ENCODE assay signal across 17 cellular contexts in the genomic region with DNA sequence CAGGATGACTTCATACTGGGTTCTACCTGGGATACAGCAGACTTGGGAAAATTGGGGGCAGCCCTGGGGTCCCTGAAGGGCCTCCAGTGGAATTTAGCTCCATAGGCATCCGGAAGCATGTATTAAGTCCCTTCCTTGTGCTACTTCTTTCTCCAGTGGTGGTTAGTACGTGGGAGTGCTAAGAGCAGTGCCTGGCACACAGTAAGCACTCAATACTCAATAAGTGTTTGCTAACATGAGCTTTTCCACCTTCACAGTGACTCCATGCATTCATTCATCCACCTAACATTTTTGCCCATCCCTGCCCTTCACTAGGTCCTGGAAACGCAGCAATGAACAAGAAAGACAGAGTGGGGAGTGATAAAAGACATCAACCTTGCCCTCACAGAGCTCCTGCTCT.
"Had no signal": no experiment of that assay in that cellular context is flagged by ENCODE, and none has a peak within 500 bp of the region (broad histone marks: within the 10 kb centered on the region; RNA-seq: fewer than 3 reads in every experiment).

No MANE protein-coding gene starts in this region.

- H3K36me3 Mint-ChIP-seq: immature natural killer cell; naive thymus-derived CD4-positive, alpha-beta T cell; type B pancreatic cell had no signal

- H3K9me3 ChIP-seq: ovary, sigmoid colon, suprapubic skin, thyroid gland, vagina had no signal

- H3K4me3 ChIP-seq: coronary artery, dorsolateral prefrontal cortex, left ventricle myocardium inferior, ovary, right atrium auricular region, sigmoid colon, skin epidermis, suprapubic skin, thyroid gland, vagina had no signal

- H3K9me3 Mint-ChIP-seq: immature natural killer cell had no signal

- H3K36me3 ChIP-seq: left ventricle myocardium inferior, ovary, right atrium auricular region, sigmoid colon, suprapubic skin, thyroid gland, vagina had no signal

- H3K27ac ChIP-seq: coronary artery, left ventricle myocardium inferior, ovary, skin epidermis, suprapubic skin, thyroid gland, vagina had no signal

- H3K4me3 Mint-ChIP-seq: immature natural killer cell; naive thymus-derived CD4-positive, alpha-beta T cell; nephron progenitor cell; type B pancreatic cell had no signal

- ATAC-seq: naive thymus-derived CD4-positive, alpha-beta T cell; stimulated activated naive CD8-positive, alpha-beta T cell treated with anti-CD3 and anti-CD28 coated beads, Interleukin-15, Interleukin-2, amounts not matched to agents 100 U/mL and 50 U/mL, for 24 hours had no signal

- H3K4me1 ChIP-seq: suprapubic skin, thyroid gland, vagina had no signal

- DNase-seq: dorsolateral prefrontal cortex; effector CD8-positive, alpha-beta T cell; immature natural killer cell; left ventricle myocardium inferior; naive thymus-derived CD4-positive, alpha-beta T cell; nephron progenitor cell; nucleus accumbens; ovary; sigmoid colon; stimulated activated naive CD8-positive, alpha-beta T cell treated with anti-CD3 and anti-CD28 coated beads, Interleukin-15, Interleukin-2, amounts not matched to agents 100 U/mL and 50 U/mL, for 24 hours; thyroid gland had no signal

- H3K4me1 Mint-ChIP-seq: immature natural killer cell had no signal

- H3K27me3 ChIP-seq: dorsolateral prefrontal cortex, ovary, right atrium auricular region, sigmoid colon, suprapubic skin, thyroid gland, vagina had no signal

- H3K27ac Mint-ChIP-seq: immature natural killer cell; naive thymus-derived CD4-positive, alpha-beta T cell; nephron progenitor cell; type B pancreatic cell had no signal
